Comparison of ENCODE assay signal across 22 cellular contexts in genomic region chr4:175048111-175048784, GRCh38.
"Had no signal": no experiment of that assay in that cellular context is flagged by ENCODE, and none has a peak within 500 bp of the region (broad histone marks: within the 10 kb centered on the region; RNA-seq: fewer than 3 reads in every experiment).

No MANE protein-coding gene starts in this region.

- H3K4me3 Mint-ChIP-seq: T-helper 17 cell had no signal

- H3K27ac Mint-ChIP-seq: T-helper 17 cell had no signal

- ATAC-seq: T-helper 17 cell had no signal

- H3K4me1 Mint-ChIP-seq: IgD-negative memory B cell, T-helper 17 cell had no signal

- FAIRE-seq: RCC 7860 had no signal

- H3K27me3 Mint-ChIP-seq: IgD-negative memory B cell, T-helper 17 cell had no signal

- H3K27ac ChIP-seq: RWPE1 had no signal

- DNase-seq: Karpas-422; KBM-7; MV-4-11; NCI-H1048; NCI-H1105; NCI-H1417; NCI-H1436 treated with DMSO at 0.1 percent for 48 hours; NCI-H1694 treated with DMSO at 0.1 percent for 48 hours; NCI-H1930; NCI-H2107; NCI-H2227 treated with DMSO at 0.1 percent for 48 hours; NCI-H524; NCI-H526 treated with DMSO at 0.1 percent for 48 hours; NCI-H748 treated with DMSO at 0.1 percent for 48 hours; NK-92 treated with Interleukin-12 subunit alpha and Interleukin-12 subunit beta, amount 100 ng/mL, for 24 hours; SHP77; SK-N-SH; T-helper 1 cell; T-helper 17 cell had no signal

- H3K9me3 ChIP-seq: SK-N-SH had no signal

- H3K4me2 ChIP-seq: SK-N-SH had no signal

- H3K36me3 Mint-ChIP-seq: IgD-negative memory B cell had no signal

- H3K9ac ChIP-seq: SK-N-SH had no signal
